In genomic region chr3:123390865-123391613, GRCh38 we compare ENCODE assay signal across 16 cellular contexts. TPM values are rescaled to one million over a fixed set of nuclear protein-coding genes. Genes with fewer than 3 reads are reported as not detected.
DNase-seq lines count a peak whose midpoint lies in the region; ATAC-seq, FAIRE-seq and TF ChIP-seq lines count a peak whose summit lies in the region.
"Had no signal": no experiment of that assay in that cellular context is flagged by ENCODE, and none has a peak within 500 bp of the region (broad histone marks: within the 10 kb centered on the region; RNA-seq: fewer than 3 reads in every experiment).

No MANE protein-coding gene starts in this region.

- H3K4me1 ChIP-seq in astrocyte (ENCODE audit: insufficient read depth, low read length) (no peaks in the 10 kb centered on the region), aorta (ENCODE audit: control insufficient read depth in 1 of 2, insufficient read depth in 2 of 2, low read length in 2 of 2) (peaks cover 1 to 3% of the 10 kb centered on the region in 2 donors)

- FAIRE-seq in astrocyte (lab: Jason Lieb, UNC): no peak
- FAIRE-seq: A204.1, endothelial cell of umbilical vein, small intestine had no signal

- H3K4me3 ChIP-seq in astrocyte (ENCODE audit: insufficient read depth, low read depth, low read length): no peak overlapping the region
- H3K4me3 ChIP-seq in aorta (ENCODE audit: low read length in 2 of 2): no peak overlapping the region

- in situ Hi-C loops in G401 (cut with HindIII; ENCODE audit: low sequenced_read_pairs): no loop called here

- no peak overlapping the region for H3K4me2 ChIP-seq in astrocyte (ENCODE audit: low read length)

- H2AFZ ChIP-seq in astrocyte (ENCODE audit: low read depth, low read length): no peak overlapping the region

- H3K27ac Mint-ChIP-seq in astrocyte (ENCODE audit: unreplicated experiment): no peak overlapping the region
- peak overlapping the region; percentile 66 to 80 (median 77) for H3K27ac Mint-ChIP-seq in nephron
- H3K27ac Mint-ChIP-seq: activated naive CD4-positive, alpha-beta T cell treated with anti-CD3 and anti-CD28 coated beads for 36 hours had no signal

- no peaks in the 10 kb centered on the region for H4K20me1 ChIP-seq in astrocyte (ENCODE audit: insufficient read depth, low read length)

- H3K27ac ChIP-seq in astrocyte (ENCODE audit: low read depth, low read length) (no peak overlapping the region), aorta (ENCODE audit: low read depth in 1 of 2, low read length in 2 of 2) (peak overlapping the region; percentile 38)

- H3K36me3 ChIP-seq in astrocyte (ENCODE audit: insufficient read depth, low read length) (no peaks in the 10 kb centered on the region), aorta (ENCODE audit: control insufficient read depth in 1 of 2, insufficient read depth in 2 of 2, low read length in 1 of 2) (no peaks in the 10 kb centered on the region)

- peaks cover 8% of the 10 kb centered on the region for H3K4me1 Mint-ChIP-seq in astrocyte (ENCODE audit: low read depth, unreplicated experiment)
- H3K4me1 Mint-ChIP-seq in nephron: peaks cover 71% of the 10 kb centered on the region

- 56 to 57% methylated on average over 10 of the region's 10 CpGs for WGBS in aorta, 2 donors

- DNase-seq in Right ventricle myocardium inferior (ENCODE audit: missing footprints) (peak; percentile 34), cardiac septum (ENCODE audit: low spot score) (no peak), astrocyte (ENCODE audit: low read depth) (peak; percentile 26), aorta (no peak), G401 (ENCODE audit: low spot score) (no peak), HuH-7.5 (ENCODE audit: low spot score) (no peak)
- DNase-seq: activated CD8-positive, alpha-beta memory T cell treated with anti-CD3 and anti-CD28 coated beads for 24 hours; activated naive CD4-positive, alpha-beta T cell treated with anti-CD3 and anti-CD28 coated beads for 36 hours; central memory CD4-positive, alpha-beta T cell; hypothalamus; small intestine had no signal

- H3K9me3 Mint-ChIP-seq in astrocyte (ENCODE audit: unreplicated experiment) (peaks cover 2% of the 10 kb centered on the region), nephron (no peaks in the 10 kb centered on the region)
- H3K9me3 Mint-ChIP-seq: activated naive CD4-positive, alpha-beta T cell treated with anti-CD3 and anti-CD28 coated beads for 36 hours; neural crest cell had no signal

- intact Hi-C loops in Right ventricle myocardium inferior (cut with DNase I): no loop called here
- intact Hi-C loops in cardiac septum (cut with DNase I): no loop called here
- intact Hi-C loops in aorta (cut with DNase I): no loop called here

- H3K27me3 Mint-ChIP-seq in astrocyte (ENCODE audit: low read depth, unreplicated experiment) (peaks cover 41% of the 10 kb centered on the region), nephron (ENCODE audit: low read depth) (peaks cover 8% of the 10 kb centered on the region)

- TF ChIP-seq CTCF in astrocyte (IDR thresholded peaks at IDR 0.05; ENCODE audit: insufficient read depth, low read depth, low read length) (no peak), nephron (IDR thresholded peaks at IDR 0.05; ENCODE audit: unreplicated experiment in 3 of 3) (no peak)

- H3K36me3 Mint-ChIP-seq in astrocyte (ENCODE audit: low read depth, unreplicated experiment) (no peaks in the 10 kb centered on the region), nephron (ENCODE audit: low read depth) (no peaks in the 10 kb centered on the region)

- ATAC-seq in Right ventricle myocardium inferior (no peak), aorta (ENCODE audit: low FRiP score) (no peak), HG03280 (IDR thresholded peaks at IDR 0.05; ENCODE audit: unreplicated experiment) (no peak)

- H3K27me3 ChIP-seq in astrocyte (ENCODE audit: insufficient read depth, low read length) (peaks cover 4% of the 10 kb centered on the region), aorta (ENCODE audit: control insufficient read depth in 1 of 2, insufficient read depth in 2 of 2, low read length in 1 of 2) (no peaks in the 10 kb centered on the region)

- no peak overlapping the region for H3K9ac ChIP-seq in astrocyte (ENCODE audit: low read length)

- H3K9me3 ChIP-seq in astrocyte (ENCODE audit: insufficient read depth, low read depth, low read length): no peaks in the 10 kb centered on the region
- no peaks in the 10 kb centered on the region for H3K9me3 ChIP-seq in aorta (ENCODE audit: control insufficient read depth, low read length)

- H3K79me2 ChIP-seq in astrocyte (ENCODE audit: insufficient read depth, low read length): no peaks in the 10 kb centered on the region

- H3K4me3 Mint-ChIP-seq in astrocyte (ENCODE audit: unreplicated experiment): no peak overlapping the region
- H3K4me3 Mint-ChIP-seq in nephron: peak overlapping the region in 1 of 3 experiments; percentile 29
- H3K4me3 Mint-ChIP-seq: activated naive CD4-positive, alpha-beta T cell treated with anti-CD3 and anti-CD28 coated beads for 36 hours; neural crest cell had no signal

RNA-seq across cellular contexts. Expression of gene ADCY5, which starts 57.9 kb away (rescaled TPM):
- 232 TPM for total RNA-seq in Right ventricle myocardium inferior
- total RNA-seq in cardiac septum: 192 TPM
- total RNA-seq in astrocyte: 1.2 and 1.5 TPM in 2 replicates
- total RNA-seq in aorta: 10 to 100 TPM; 65.5 to 72.7 TPM
- 10 to 100 TPM in 1 of 2 donors, 1 to 10 TPM in 1; 6.6 to 16.3 TPM for polyA plus RNA-seq in aorta
- 0.07 and 5.5 TPM in 2 replicates for total RNA-seq in G401 (2014; rRNA removed; shearing (Covaris generic))
- total RNA-seq: endothelial cell of umbilical vein had no signal

Comparison
In these comparisons a context has a peak if more than half of its experiments do, and no peak if none do; other contexts are left out.
1. DNase-seq: peak in Right ventricle myocardium inferior (single experiment) and astrocyte (single experiment); none in cardiac septum (single experiment), aorta (0 of 2), G401 (single experiment) and HuH-7.5 (single experiment).
2. RNA of gene ADCY5, which starts 57.9 kb away (total RNA-seq): 232 TPM in Right ventricle myocardium inferior (single experiment), 192 TPM in cardiac septum (single experiment) and 65.5 to 72.7 TPM in aorta; 1.2 to 1.5 TPM in astrocyte and 0.07 to 5.5 TPM in G401; every median in the first group is over 10 times any median in the second.